In the genomic region with DNA sequence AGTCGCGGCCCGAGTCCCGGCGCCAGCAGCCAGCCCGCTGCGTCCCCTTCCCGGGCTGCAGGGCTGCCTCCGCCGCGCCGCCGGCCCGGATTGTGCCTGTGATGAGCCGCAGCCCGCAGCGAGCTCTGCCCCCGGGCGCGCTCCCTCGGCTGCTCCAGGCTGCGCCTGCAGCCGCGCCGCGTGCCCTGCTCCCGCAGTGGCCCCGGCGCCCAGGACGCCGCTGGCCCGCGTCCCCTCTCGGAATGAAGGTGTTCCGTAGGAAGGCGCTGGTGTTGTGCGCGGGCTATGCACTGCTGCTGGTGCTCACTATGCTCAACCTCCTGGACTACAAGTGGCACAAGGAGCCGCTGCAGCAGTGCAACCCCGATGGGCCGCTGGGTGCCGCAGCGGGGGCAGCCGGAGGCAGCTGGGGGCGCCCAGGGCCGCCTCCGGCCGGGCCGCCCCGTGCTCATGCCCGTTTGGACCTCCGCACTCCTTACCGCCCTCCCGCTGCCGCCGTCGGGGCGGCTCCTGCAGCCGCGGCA, we compare ENCODE assay signal across 8 cellular contexts. TPM values are rescaled to one million over a fixed set of nuclear protein-coding genes. Genes with fewer than 3 reads are reported as not detected.
A peak's percentile ranks its signal among the peaks of the same experiment; 100 is the strongest.
DNase-seq lines count a peak whose midpoint lies in the region; ATAC-seq and TF ChIP-seq lines count a peak whose summit lies in the region.

No MANE protein-coding gene starts in this region.

- TF ChIP-seq CTCF in cardiac fibroblast (IDR thresholded peaks at IDR 0.05; ENCODE audit: low read depth, low read length) (peak; percentile 18), lower lobe of right lung (IDR thresholded peaks at IDR 0.05) (no peak)

- peaks cover 5% of the 10 kb centered on the region for H3K4me1 Mint-ChIP-seq in stimulated activated effector memory CD8-positive, alpha-beta T cell treated with anti-CD3 and anti-CD28 coated beads, Interleukin-12 subunit alpha, Interleukin-12 subunit beta, amount 100 ng/mL, for 72 hours

- intact Hi-C loops in lower lobe of right lung (cut with DNase I), result no loop called here

- H3K27ac Mint-ChIP-seq in stimulated activated effector memory CD8-positive, alpha-beta T cell treated with anti-CD3 and anti-CD28 coated beads, Interleukin-12 subunit alpha, Interleukin-12 subunit beta, amount 100 ng/mL, for 72 hours, result no peak overlapping the region

- ATAC-seq in HG02943 (IDR thresholded peaks at IDR 0.05; ENCODE audit: low read depth, unreplicated experiment), result peak; percentile 35
- ATAC-seq in lower lobe of right lung, result peak in 1 of 2 donors; percentile 16
- peak; percentile 52 for ATAC-seq in stimulated activated effector memory CD8-positive, alpha-beta T cell treated with anti-CD3 and anti-CD28 coated beads, Interleukin-12 subunit alpha, Interleukin-12 subunit beta, amount 100 ng/mL, for 72 hours

- no peaks in the 10 kb centered on the region for H3K9me3 ChIP-seq in lower lobe of right lung

- peaks cover 56% of the 10 kb centered on the region for H3K4me1 ChIP-seq in lower lobe of right lung

- peak overlapping the region; percentile 83 for H3K27ac ChIP-seq in lower lobe of right lung

- DNase-seq in SIG-M5 treated with dmso at 0.1 percent for 504 hours (lab: John Stamatoyannopoulos, UW; ENCODE audit: unreplicated experiment) (peak; percentile 35), SIG-M5 (lab: John Stamatoyannopoulos, UW) (no peak), T-helper 1 cell (peak in 4 of 5 donors; percentile 6 to 68 (median 18)), cardiac fibroblast (ENCODE audit: low read depth in 2 of 2) (peak; percentile 41 to 56), lower lobe of right lung (peak; percentile 46), NCI-H1436 (lab: John Stamatoyannopoulos, UW) (no peak)
- DNase-seq in stimulated activated effector memory CD8-positive, alpha-beta T cell treated with anti-CD3 and anti-CD28 coated beads, Interleukin-12 subunit alpha, Interleukin-12 subunit beta, amount 100 ng/mL, for 72 hours (ENCODE audit: low spot score in 2 of 2), result peak in 1 of 2 donors; percentile 18

- H3K4me3 Mint-ChIP-seq in stimulated activated effector memory CD8-positive, alpha-beta T cell treated with anti-CD3 and anti-CD28 coated beads, Interleukin-12 subunit alpha, Interleukin-12 subunit beta, amount 100 ng/mL, for 72 hours, result peak overlapping the region; percentile 85

- no peaks in the 10 kb centered on the region for H3K36me3 Mint-ChIP-seq in stimulated activated effector memory CD8-positive, alpha-beta T cell treated with anti-CD3 and anti-CD28 coated beads, Interleukin-12 subunit alpha, Interleukin-12 subunit beta, amount 100 ng/mL, for 72 hours

- peaks cover 12% of the 10 kb centered on the region for H3K27me3 ChIP-seq in lower lobe of right lung (ENCODE audit: low read depth)

- H3K9me3 Mint-ChIP-seq in stimulated activated effector memory CD8-positive, alpha-beta T cell treated with anti-CD3 and anti-CD28 coated beads, Interleukin-12 subunit alpha, Interleukin-12 subunit beta, amount 100 ng/mL, for 72 hours, result no peaks in the 10 kb centered on the region

- H3K4me3 ChIP-seq in cardiac fibroblast (replicated peaks in 1 of 2; ENCODE audit: low read depth in 2 of 2, low read length in 2 of 2) (peak overlapping the region; percentile 86 to 94), lower lobe of right lung (peak overlapping the region; percentile 72)

- no peaks in the 10 kb centered on the region for H3K36me3 ChIP-seq in lower lobe of right lung

RNA-seq across cellular contexts. Expression of gene CHST2, which starts 1.2 kb away (rescaled TPM):
- total RNA-seq in lower lobe of right lung, result 6.2 TPM

Comparison
In these comparisons a context has a peak if more than half of its experiments do, and no peak if none do; other contexts are left out.
1. DNase-seq: peak in SIG-M5 treated with dmso at 0.1 percent for 504 hours (single experiment), T-helper 1 cell (4 of 5), cardiac fibroblast (2 of 2) and lower lobe of right lung (single experiment); none in SIG-M5 (single experiment) and NCI-H1436 (single experiment).